11 cellular contexts compared by ENCODE assay signal in genomic region chr6:111841822-111842221, GRCh38. TPM values are rescaled to one million over a fixed set of nuclear protein-coding genes. Genes with fewer than 3 reads are reported as not detected.
DNase-seq lines count a peak whose midpoint lies in the region; ATAC-seq and TF ChIP-seq lines count a peak whose summit lies in the region.
"Had no signal": no experiment of that assay in that cellular context is flagged by ENCODE, and none has a peak within 500 bp of the region (broad histone marks: within the 10 kb centered on the region; RNA-seq: fewer than 3 reads in every experiment).

No MANE protein-coding gene starts in this region.

- DNase-seq in CD4-positive, alpha-beta T cell, result peak in 3 of 10 experiments; percentile 35 to 46 (median 40)
- DNase-seq in LHCN-M2 (ENCODE audit: low read depth), result peak; percentile 95
- peak; percentile 87 for DNase-seq in astrocyte of the cerebellum (ENCODE audit: low read depth)
- no peak for DNase-seq in mesenchymal stem cell
- no peak for DNase-seq in NCI-H82 (lab: John Stamatoyannopoulos, UW)
- DNase-seq in dedifferentiated amniotic fluid mesenchymal stem cell (ENCODE audit: extremely low spot score), result no peak
- no peak for DNase-seq in testis
- DNase-seq: cerebellar nuclear complex had no signal

- TF ChIP-seq POLR2A in testis (IDR thresholded peaks at IDR 0.05), result no peak

- no peak overlapping the region for H3K27ac Mint-ChIP-seq in CD4-positive, alpha-beta T cell
- H3K27ac Mint-ChIP-seq: nephron had no signal

- H3K9me3 Mint-ChIP-seq in CD4-positive, alpha-beta T cell, result no peaks in the 10 kb centered on the region
- H3K9me3 Mint-ChIP-seq: nephron had no signal

- H3K4me1 ChIP-seq in mesenchymal stem cell (ENCODE audit: control insufficient read depth, insufficient read depth, low read depth, low read length) (peaks cover 24% of the 10 kb centered on the region), testis (peaks cover 22% of the 10 kb centered on the region)

- no peak overlapping the region for H2BK15ac ChIP-seq in mesenchymal stem cell (ENCODE audit: low read depth, poor library complexity, severe bottlenecking)

- peak overlapping the region in 1 of 2 experiments; percentile 84 for H3K4ac ChIP-seq in mesenchymal stem cell (ENCODE audit: low read depth in 1 of 2, low read length in 2 of 2)

- H3K23ac ChIP-seq in mesenchymal stem cell (ENCODE audit: low read length in 2 of 2), result no peak overlapping the region

- H3K36me3 Mint-ChIP-seq in CD4-positive, alpha-beta T cell (ENCODE audit: low read depth), result peaks cover 45% of the 10 kb centered on the region

- H3K36me3 ChIP-seq in mesenchymal stem cell (ENCODE audit: control insufficient read depth in 1 of 2, insufficient read depth in 2 of 2, low read depth in 1 of 2, low read length in 2 of 2) (peaks cover 0 to 62% of the 10 kb centered on the region in 2 experiments), testis (ENCODE audit: low read depth, missing control alignments) (no peaks in the 10 kb centered on the region)
- H3K36me3 ChIP-seq: thoracic aorta had no signal

- H4K91ac ChIP-seq in mesenchymal stem cell (ENCODE audit: low read length), result peak overlapping the region; percentile 48

- H2BK120ac ChIP-seq in mesenchymal stem cell (ENCODE audit: low read depth, low read length), result peak overlapping the region; percentile 6

- H3K27ac ChIP-seq in CD4-positive, alpha-beta T cell (ENCODE audit: low read depth, low read length), result peak overlapping the region; percentile 67
- H3K27ac ChIP-seq in mesenchymal stem cell (ENCODE audit: low read length, poor library complexity, severe bottlenecking), result peak overlapping the region; percentile 78
- no peak overlapping the region for H3K27ac ChIP-seq in testis
- H3K27ac ChIP-seq: thoracic aorta had no signal

- H3K18ac ChIP-seq in mesenchymal stem cell (ENCODE audit: low read depth in 1 of 2, low read length in 2 of 2), result peak overlapping the region in 1 of 2 experiments; percentile 40

- H3K9ac ChIP-seq in mesenchymal stem cell (ENCODE audit: low read length), result no peak overlapping the region

- peak overlapping the region in 1 of 2 experiments; percentile 14 for H2BK12ac ChIP-seq in mesenchymal stem cell (ENCODE audit: low read length in 2 of 2)

- peak overlapping the region; percentile 86 for H4K8ac ChIP-seq in mesenchymal stem cell (ENCODE audit: low read length)

- POLR2A ChIA-PET in CD4-positive, alpha-beta T cell (lab: Charles Lee), result interaction anchor here (1.6 to 3.3 kb wide), 3 partner anchors 14 to 24 kb away, joined by 3 to 15 read pairs (median 3); no protein-coding TSS in a partner anchor

- H2BK5ac ChIP-seq in mesenchymal stem cell (ENCODE audit: low read depth, low read length, poor library complexity, severe bottlenecking), result no peak overlapping the region

- in situ Hi-C loops in astrocyte of the cerebellum (cut with HindIII; ENCODE audit: low sequenced_read_pairs), result no loop called here

- H3K27me3 ChIP-seq in CD4-positive, alpha-beta T cell (ENCODE audit: control insufficient read depth, insufficient read depth, low read length), result no peaks in the 10 kb centered on the region
- H3K27me3 ChIP-seq in mesenchymal stem cell (ENCODE audit: control insufficient read depth in 1 of 2, insufficient read depth in 1 of 2, low read length in 2 of 2) (no peaks in the 10 kb centered on the region), testis (no peaks in the 10 kb centered on the region)

- H3K14ac ChIP-seq in mesenchymal stem cell (ENCODE audit: low read length in 2 of 2), result no peak overlapping the region

- ATAC-seq in CD4-positive, alpha-beta T cell (ENCODE audit: poor library complexity), result peak; percentile 3
- ATAC-seq in GM21717 (IDR thresholded peaks at IDR 0.05; ENCODE audit: unreplicated experiment), result no peak

- 45% methylated on average over 5 of the region's 6 CpGs for WGBS in mesenchymal stem cell
- 73 to 91% methylated on average over 6 of the region's 6 CpGs for WGBS in testis, 2 donors

- H3K79me1 ChIP-seq in mesenchymal stem cell (replicated peaks; ENCODE audit: low read length, poor library complexity, severe bottlenecking), result peaks cover 21% of the 10 kb centered on the region

- CTCF ChIA-PET in CD4-positive, alpha-beta T cell (lab: Charles Lee), result interaction anchor here (2.3 kb wide), 1 partner anchor 18 kb away, joined by 6 read pairs; no protein-coding TSS in a partner anchor

- H2AK5ac ChIP-seq in mesenchymal stem cell (ENCODE audit: low read length, severe bottlenecking), result peak overlapping the region; percentile 85

- H3K9me3 ChIP-seq in CD4-positive, alpha-beta T cell (ENCODE audit: control insufficient read depth, low read length), result no peaks in the 10 kb centered on the region
- H3K9me3 ChIP-seq in mesenchymal stem cell (ENCODE audit: control insufficient read depth, low read length) (no peaks in the 10 kb centered on the region), testis (no peaks in the 10 kb centered on the region)
- H3K9me3 ChIP-seq: thoracic aorta had no signal

- H3K4me2 ChIP-seq in mesenchymal stem cell (ENCODE audit: low read length, poor library complexity, severe bottlenecking), result no peak overlapping the region

- intact Hi-C loops in CD4-positive, alpha-beta T cell (cut with DNase I, micrococcal nuclease), result no loop called here
- intact Hi-C loops in testis (cut with DNase I; ENCODE audit: low total_unique reads), result no loop called here

- H3K27me3 Mint-ChIP-seq in CD4-positive, alpha-beta T cell, result no peaks in the 10 kb centered on the region

- H3K4me3 Mint-ChIP-seq in CD4-positive, alpha-beta T cell, result no peak overlapping the region
- H3K4me3 Mint-ChIP-seq: nephron had no signal

- no peak for TF ChIP-seq CTCF in CD4-positive, alpha-beta T cell (IDR thresholded peaks at IDR 0.05)
- TF ChIP-seq CTCF in astrocyte of the cerebellum (IDR thresholded peaks at IDR 0.05; ENCODE audit: low read depth, low read length, missing control alignments), result no peak
- TF ChIP-seq CTCF in testis (IDR thresholded peaks at IDR 0.05), result no peak

- no peak overlapping the region for H3K4me3 ChIP-seq in astrocyte of the cerebellum (ENCODE audit: low read depth, low read length)
- H3K4me3 ChIP-seq in mesenchymal stem cell (ENCODE audit: insufficient read depth in 1 of 2, low read depth in 1 of 2, low read length in 2 of 2), result no peak overlapping the region
- H3K4me3 ChIP-seq in testis, result no peak overlapping the region
- H3K4me3 ChIP-seq: thoracic aorta had no signal

- H3K4me1 Mint-ChIP-seq in CD4-positive, alpha-beta T cell (ENCODE audit: low read depth), result no peaks in the 10 kb centered on the region

- no peak overlapping the region for H2AFZ ChIP-seq in mesenchymal stem cell (ENCODE audit: low read depth, low read length)

RNA-seq across cellular contexts. Expression of gene FYN, which starts 31.4 kb away (rescaled TPM):
- 100 to 1,000 TPM; 419 TPM for total RNA-seq in CD4-positive, alpha-beta T cell
- total RNA-seq in LHCN-M2 (2014; rRNA removed) (95.8 and 103 TPM in 2 replicates), testis (100 to 1,000 TPM; 104 to 145 TPM)
- 74.1 TPM for polyA plus RNA-seq in LHCN-M2 (2012)
- polyA plus RNA-seq in mesenchymal stem cell (2013, experiment 1 of 2), result 44.0 TPM
- polyA plus RNA-seq in mesenchymal stem cell (2013, experiment 2 of 2), result 45.8 TPM
- polyA plus RNA-seq in testis (ENCODE audit: insufficient read depth, low read depth, low replicate concordance), result 74.0 TPM

Comparison
In these comparisons a context has a peak if more than half of its experiments do, and no peak if none do; other contexts are left out.
1. DNase-seq: peak in LHCN-M2 (single experiment) and astrocyte of the cerebellum (single experiment); none in mesenchymal stem cell (single experiment), NCI-H82 (single experiment), dedifferentiated amniotic fluid mesenchymal stem cell (single experiment) and testis (single experiment).
2. H3K27ac ChIP-seq: peak in CD4-positive, alpha-beta T cell (single experiment) and mesenchymal stem cell (single experiment); none in testis (0 of 2).